ENCODE assay signal across 26 cellular contexts in genomic region chr1:108084866-108085477, GRCh38.
DNase-seq lines count a peak whose midpoint lies in the region; ATAC-seq, FAIRE-seq and TF ChIP-seq lines count a peak whose summit lies in the region.
"Had no signal": no experiment of that assay in that cellular context is flagged by ENCODE, and none has a peak within 500 bp of the region (broad histone marks: within the 10 kb centered on the region; RNA-seq: fewer than 3 reads in every experiment).

No MANE protein-coding gene starts in this region.

- no peak overlapping the region for H3K4me3 Mint-ChIP-seq in neural crest cell
- H3K4me3 Mint-ChIP-seq: CD14-positive monocyte; CD4-positive, alpha-beta T cell; CD8-positive, alpha-beta memory T cell had no signal

- no peak; the same call in 2 of the 3 replicates for ATAC-seq in GM12878
- ATAC-seq: A549, HCT116 had no signal

- no peaks in the 10 kb centered on the region for H3K36me3 Mint-ChIP-seq in neural crest cell (ENCODE audit: low read depth)
- H3K36me3 Mint-ChIP-seq: CD8-positive, alpha-beta memory T cell had no signal

- no TSS peak for BruUV-seq in GM12878 (replicated peaks; lab: Mats Ljungman, UMichigan)

- H3K4me3 ChIP-seq in GM12878 = no peak overlapping the region
- H3K4me3 ChIP-seq: A549; BLaER1 treated with 17β-estradiol and CSF1 and Interleukin-3, amounts not matched to agents 10 nM and 100 nM; GM23248 had no signal

- SMC1A ChIA-PET in GM12878 (lab: Charles Lee; ENCODE audit: uncharacterized antibody, unreplicated experiment) = no interaction called here

- H3K27me3 Mint-ChIP-seq in neural crest cell (ENCODE audit: low read depth) = no peaks in the 10 kb centered on the region
- H3K27me3 Mint-ChIP-seq: CD4-positive, alpha-beta T cell had no signal

- WGBS in GM12878 (ENCODE audit: insufficient coverage, insufficient replicate concordance, low lambda C conversion rate, missing lambda C conversion rate) = 15% methylated on average over 6 of the region's 6 CpGs

- H3K27ac ChIP-seq in GM12878 (ENCODE audit: control insufficient read depth, insufficient read depth) = no peak overlapping the region
- H3K27ac ChIP-seq: A549; BLaER1 treated with 17β-estradiol and CSF1 and Interleukin-3, amounts not matched to agents 10 nM and 100 nM; GM23248 had no signal

- in situ Hi-C loops in GM12878 (cut with MboI) = no loop called here

- H3K4me2 ChIP-seq in GM12878 (ENCODE audit: control insufficient read depth, insufficient read depth) = no peak overlapping the region
- H3K4me2 ChIP-seq: A549; BLaER1 treated with 17β-estradiol and CSF1 and Interleukin-3, amounts not matched to agents 10 nM and 100 nM had no signal

- DNase-seq in ELF-1 (ENCODE audit: low read depth, low spot score) (peak; percentile 88), GM12878 (ENCODE audit: low read depth, low spot score) (no peak), islet precursor cell (peak; percentile 86), neural crest cell (ENCODE audit: low read depth, low spot score) (no peak), LoVo (ENCODE audit: low spot score) (no peak), NCI-H774 (lab: John Stamatoyannopoulos, UW) (no peak), T-helper 9 cell (no peak)
- DNase-seq: 8988T; ACHN; AML-193; BE2C; CD4-positive, alpha-beta T cell; CD8-positive, alpha-beta memory T cell; DMS 273 treated with DMSO at 0.1 percent for 48 hours; DMS79; EL; GF-D8; GM23248; H7 had no signal

- no peak for TF ChIP-seq POLR2A in GM12878 (IDR thresholded peaks at IDR 0.05; ENCODE audit: low read depth, low read length)

- no peaks in the 10 kb centered on the region for H3K9me3 ChIP-seq in GM12878 (replicated peaks; ENCODE audit: control insufficient read depth, insufficient read depth, low read length)
- H3K9me3 ChIP-seq: A549; BE2C; BLaER1 treated with 17β-estradiol and CSF1 and Interleukin-3, amounts not matched to agents 10 nM and 100 nM had no signal

- no peak for TF ChIP-seq EP300 in GM12878 (IDR thresholded peaks at IDR 0.05; ENCODE audit: borderline replicate concordance in 1 of 2, control insufficient read depth in 1 of 2, low read depth in 2 of 2, low read length in 2 of 2)

- CTCF ChIA-PET in GM12878 (lab: Yijun Ruan, JAX) = interaction anchor here (1.1 to 1.5 kb wide), 3 partner anchors 14 to 40 kb away, joined by 3 to 5 read pairs (median 3); no protein-coding TSS in a partner anchor

- peak overlapping the region; percentile 60 for H3K27ac Mint-ChIP-seq in neural crest cell (ENCODE audit: unreplicated experiment)
- H3K27ac Mint-ChIP-seq: CD4-positive, alpha-beta T cell; CD8-positive, alpha-beta memory T cell had no signal

- H3K9ac ChIP-seq in GM12878 (ENCODE audit: control insufficient read depth, insufficient read depth, low read length) = no peak overlapping the region
- H3K9ac ChIP-seq: BLaER1 treated with 17β-estradiol and CSF1 and Interleukin-3, amounts not matched to agents 10 nM and 100 nM; GM23248 had no signal

- intact Hi-C loops in GM12878 (cut with micrococcal nuclease; ENCODE audit: unreplicated experiment) = no loop called here

- no peak for FAIRE-seq in GM12878 (lab: Jason Lieb, UNC)
- FAIRE-seq: A549, D721Med, GM12892, H1 had no signal

- no peaks in the 10 kb centered on the region for H4K20me1 ChIP-seq in GM12878 (ENCODE audit: control insufficient read depth, insufficient read depth)
- H4K20me1 ChIP-seq: BLaER1 treated with 17β-estradiol and CSF1 and Interleukin-3, amounts not matched to agents 10 nM and 100 nM had no signal

- TF ChIP-seq CTCF in GM12878 (IDR thresholded peaks at IDR 0.05 in 2 of 3, conservative IDR thresholded peaks at IDR 0.05 in 1 of 3; ENCODE audit: control insufficient read depth in 2 of 3, extremely low read depth in 1 of 3, insufficient read depth in 1 of 3, low read depth in 3 of 3, low read length in 3 of 3) (no peak), neural crest cell (conservative IDR thresholded peaks at IDR 0.05) (no peak)

- RAD21 ChIA-PET in GM12878 (lab: Charles Lee; ENCODE audit: unreplicated experiment) = no interaction called here

- H3K4me1 Mint-ChIP-seq in neural crest cell = peaks cover 11% of the 10 kb centered on the region

- POLR2A ChIA-PET in GM12878 (lab: Charles Lee) = no interaction called here

- H3K9me3 Mint-ChIP-seq in neural crest cell = no peaks in the 10 kb centered on the region
- H3K9me3 Mint-ChIP-seq: CD4-positive, alpha-beta T cell; CD8-positive, alpha-beta memory T cell had no signal

- no peaks in the 10 kb centered on the region for H3K79me2 ChIP-seq in GM12878 (ENCODE audit: control insufficient read depth, insufficient read depth, low read length)

- H2AFZ ChIP-seq in GM12878 (ENCODE audit: control insufficient read depth, low read depth, low read length) = no peak overlapping the region
- H2AFZ ChIP-seq: GM23248 had no signal

- peaks cover 0 to 3% of the 10 kb centered on the region in 2 experiments; a peak in 1 of 4 replicates for H3K27me3 ChIP-seq in GM12878 (replicated peaks in 1 of 2; ENCODE audit: control insufficient read depth in 2 of 2, insufficient read depth in 2 of 2, low read length in 1 of 2)
- H3K27me3 ChIP-seq: BE2C; BLaER1 treated with 17β-estradiol and CSF1 and Interleukin-3, amounts not matched to agents 10 nM and 100 nM had no signal

- no peaks in the 10 kb centered on the region; the same call in 1 of the 2 replicates for H3K4me1 ChIP-seq in GM12878 (ENCODE audit: control insufficient read depth, insufficient read depth, low read length)
- H3K4me1 ChIP-seq: A549, BE2C had no signal

- no peaks in the 10 kb centered on the region for H3K36me3 ChIP-seq in GM12878 (ENCODE audit: control insufficient read depth in 2 of 2, insufficient read depth in 2 of 2, low read length in 1 of 2)
- H3K36me3 ChIP-seq: BE2C; BLaER1 treated with 17β-estradiol and CSF1 and Interleukin-3, amounts not matched to agents 10 nM and 100 nM had no signal

- TF ChIP-seq RAD21 in GM12878 (IDR thresholded peaks at IDR 0.05; ENCODE audit: insufficient read depth, low read depth, low read length) = no peak

TF ChIP-seq in GM12878, 131 proteins besides CTCF, POLR2A, EP300 and RAD21:
- TF ChIP-seq NR2F1 (conservative IDR thresholded peaks at IDR 0.05) (0 out of 2 replicates have a peak, but pooled peaks have one; percentile 13), RBBP5 (conservative IDR thresholded peaks at IDR 0.05) (no peak)
TF ChIP-seq in GM12878: peak in this region for 1.

Comparison
In these comparisons a context has a peak if more than half of its experiments do, and no peak if none do; other contexts are left out.
1. DNase-seq: peak in ELF-1 (single experiment) and islet precursor cell (single experiment); none in GM12878 (single experiment), neural crest cell (single experiment), LoVo (single experiment), NCI-H774 (single experiment) and T-helper 9 cell (single experiment).